ENCODE assay signal across 26 cellular contexts in the genomic region with DNA sequence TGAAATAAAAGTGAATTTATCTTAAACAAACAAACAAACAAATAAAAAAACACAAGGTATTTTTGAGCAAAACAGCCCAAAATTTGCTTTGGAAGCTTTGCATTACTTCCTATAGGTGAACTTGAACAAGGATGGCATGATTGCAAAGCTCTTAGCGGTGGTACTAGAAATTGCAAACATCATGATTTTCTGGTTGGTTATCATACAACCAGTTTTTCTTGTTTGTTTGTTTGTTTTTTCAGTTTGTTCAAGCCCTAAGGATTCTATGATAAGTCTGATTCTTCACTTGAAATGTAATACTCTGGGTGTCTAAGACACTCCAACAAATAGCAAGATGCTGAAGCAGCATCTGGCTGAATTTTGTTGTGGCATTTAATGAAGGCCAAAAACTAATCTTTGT.
"Had no signal": no experiment of that assay in that cellular context is flagged by ENCODE, and none has a peak within 500 bp of the region (broad histone marks: within the 10 kb centered on the region; RNA-seq: fewer than 3 reads in every experiment).

No MANE protein-coding gene starts in this region.

- DNase-seq: activated B cell treated with CpG ODN at 0.5 μM for 24 hours; activated CD4-positive, alpha-beta T cell treated with anti-CD3 and anti-CD28 coated beads for 48 hours; activated CD4-positive, alpha-beta T cell treated with anti-CD3 and anti-CD28 coated beads, Interleukin-2, amount 50 U/mL, for 1 hour; activated CD4-positive, alpha-beta T cell treated with anti-CD3 and anti-CD28 coated beads, Interleukin-2, amount 50 U/mL, for 48 hours; activated CD8-positive, alpha-beta memory T cell treated with anti-CD3 and anti-CD28 coated beads for 24 hours; activated CD8-positive, alpha-beta T cell treated with anti-CD3 and anti-CD28 coated beads for 36 hours; activated effector memory CD4-positive, alpha-beta T cell treated with Interleukin-2 at 50 U/mL for 16 hours; activated gamma-delta T cell treated with Interleukin-2 at 50 U/mL for 16 hours; activated naive CD4-positive, alpha-beta T cell treated with anti-CD3 and anti-CD28 coated beads, Interleukin-2, amount 50 U/mL, for 16 hours; activated naive CD4-positive, alpha-beta T cell treated with Interleukin-2 at 50 U/mL for 16 hours; activated T-cell treated with anti-CD3 and anti-CD28 coated beads, Interleukin-2, amount 50 U/mL, for 4 hours; amniotic stem cell; anterior cingulate cortex; caudate nucleus; cortex of kidney; dermis blood vessel endothelial cell; effector CD4-positive, alpha-beta T cell; effector memory CD8-positive, alpha-beta T cell; esophagus squamous epithelium; foreskin melanocyte; heart right ventricle; T1000; WERI-Rb-1 had no signal

- H3K27ac ChIP-seq: epithelial cell of prostate, esophagus squamous epithelium, gastroesophageal sphincter, heart right ventricle, hepatocyte, WERI-Rb-1 had no signal
